Comparison of ENCODE assay signal across 9 cellular contexts in the genomic region with DNA sequence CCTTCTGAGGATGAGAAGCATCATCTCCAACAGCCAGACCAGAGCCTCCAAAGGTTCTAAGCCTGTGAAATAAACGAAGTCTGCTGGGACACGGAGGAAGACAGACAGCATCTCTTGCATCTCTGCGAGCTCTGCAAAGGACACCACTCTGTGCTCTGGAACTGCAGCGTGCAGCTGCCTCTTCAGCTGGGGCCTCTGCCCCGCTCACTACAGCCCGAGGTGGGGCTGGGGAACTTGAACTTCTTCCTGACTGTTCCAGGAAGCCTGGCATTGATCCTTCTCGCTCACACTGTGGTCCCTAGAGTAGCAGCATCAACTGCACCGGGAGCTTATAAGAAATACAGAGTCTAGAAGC.
A peak's percentile ranks its signal among the peaks of the same experiment; 100 is the strongest.
DNase-seq lines count a peak whose midpoint lies in the region; ATAC-seq and TF ChIP-seq lines count a peak whose summit lies in the region.
"Had no signal": no experiment of that assay in that cellular context is flagged by ENCODE, and none has a peak within 500 bp of the region (broad histone marks: within the 10 kb centered on the region; RNA-seq: fewer than 3 reads in every experiment).

No MANE protein-coding gene starts in this region.

- H3K9me3 ChIP-seq in right atrium auricular region = no peaks in the 10 kb centered on the region

- peaks cover 38% of the 10 kb centered on the region for H3K27me3 Mint-ChIP-seq in HFFc6 (ENCODE audit: insufficient read depth)

- H3K4me3 Mint-ChIP-seq in HFFc6 = no peak overlapping the region

- no peak overlapping the region for H3K27ac Mint-ChIP-seq in HFFc6

- H3K27me3 ChIP-seq in right atrium auricular region = no peaks in the 10 kb centered on the region

- no peaks in the 10 kb centered on the region for H3K36me3 Mint-ChIP-seq in HFFc6 (ENCODE audit: low read depth)

- H3K4me1 ChIP-seq in right atrium auricular region = no peaks in the 10 kb centered on the region

- H3K4me3 ChIP-seq in right atrium auricular region = no peak overlapping the region

- H3K27ac ChIP-seq in right atrium auricular region = no peak overlapping the region

- no peaks in the 10 kb centered on the region for H3K9me3 Mint-ChIP-seq in HFFc6

- intact Hi-C loops in left ventricle myocardium superior (cut with micrococcal nuclease) = no loop called here
- intact Hi-C loops in posterior cingulate gyrus (cut with DNase I) = no loop called here

- peak; percentile 26 for DNase-seq in right atrium auricular region (ENCODE audit: low spot score)
- DNase-seq in left ventricle myocardium superior = no peak
- DNase-seq in stimulated activated CD4-positive, alpha-beta T cell treated with anti-CD3 and anti-CD28 coated beads, Interleukin-15, amount 100 ng/mL, for 24 hours = no peak
- no peak for DNase-seq in HFFc6
- DNase-seq in NCI-H82 treated with DMSO at 0.1 percent for 48 hours (lab: John Stamatoyannopoulos, UW; ENCODE audit: unreplicated experiment) = no peak
- DNase-seq in posterior cingulate gyrus = no peak
- DNase-seq: activated CD4-positive, alpha-beta T cell treated with anti-CD3 and anti-CD28 coated beads, Interleukin-2, amount 50 U/mL, for 1 hour had no signal

- H3K36me3 ChIP-seq in right atrium auricular region = no peaks in the 10 kb centered on the region

- TF ChIP-seq CTCF in right atrium auricular region (IDR thresholded peaks at IDR 0.05) (no peak), HFFc6 (IDR thresholded peaks at IDR 0.05) (no peak)

- no peak for ATAC-seq in left ventricle myocardium superior
- peak; percentile 50 for ATAC-seq in HG02623 (IDR thresholded peaks at IDR 0.05; ENCODE audit: unreplicated experiment)
- ATAC-seq in HG03469 (IDR thresholded peaks at IDR 0.05; ENCODE audit: unreplicated experiment) = peak; percentile 12

- H3K4me1 Mint-ChIP-seq in HFFc6 (ENCODE audit: low read depth) = no peaks in the 10 kb centered on the region
